13 cellular contexts compared by ENCODE assay signal in genomic region chr1:178513278-178513983, GRCh38. TPM values are rescaled to one million over a fixed set of nuclear protein-coding genes. Genes with fewer than 3 reads are reported as not detected.
DNase-seq lines count a peak whose midpoint lies in the region; ATAC-seq and TF ChIP-seq lines count a peak whose summit lies in the region.
"Had no signal": no experiment of that assay in that cellular context is flagged by ENCODE, and none has a peak within 500 bp of the region (broad histone marks: within the 10 kb centered on the region; RNA-seq: fewer than 3 reads in every experiment).

No MANE protein-coding gene starts in this region.

- H3K4me1 ChIP-seq in RWPE2 (ENCODE audit: insufficient read depth, poor library complexity, severe bottlenecking) (no peaks in the 10 kb centered on the region), neural progenitor cell (no peaks in the 10 kb centered on the region)

- H3K9me3 ChIP-seq in RWPE2 (ENCODE audit: severe bottlenecking) (no peaks in the 10 kb centered on the region), neural progenitor cell (ENCODE audit: low read depth) (no peaks in the 10 kb centered on the region)

- DNase-seq in EH (ENCODE audit: low read depth) (peak; percentile 60), RWPE2 (ENCODE audit: low spot score) (no peak), fibroblast of peridontal ligament (ENCODE audit: extremely low read depth) (peak; percentile 32), neural progenitor cell (ENCODE audit: low spot score) (peak; percentile 24), T-helper 2 cell (no peak), NCI-H748 treated with DMSO at 0.1 percent for 48 hours (lab: John Stamatoyannopoulos, UW) (no peak)
- DNase-seq: activated CD8-positive, alpha-beta memory T cell treated with anti-CD3 and anti-CD28 coated beads for 24 hours; activated naive CD8-positive, alpha-beta T cell treated with anti-CD3 and anti-CD28 coated beads for 36 hours; Calu3; effector CD4-positive, alpha-beta T cell had no signal

- peaks cover 4% of the 10 kb centered on the region for H3K4me1 Mint-ChIP-seq in neural progenitor cell
- H3K4me1 Mint-ChIP-seq: activated naive CD8-positive, alpha-beta T cell treated with anti-CD3 and anti-CD28 coated beads for 36 hours had no signal

- H3K27me3 ChIP-seq in RWPE2 (ENCODE audit: insufficient read depth, poor library complexity, severe bottlenecking) (no peaks in the 10 kb centered on the region), neural progenitor cell (no peaks in the 10 kb centered on the region)

- TF ChIP-seq CTCF in RWPE2 (IDR thresholded peaks at IDR 0.05; ENCODE audit: poor library complexity, severe bottlenecking), result peak; percentile 8
- peak; percentile 36 for TF ChIP-seq CTCF in neural progenitor cell (IDR thresholded peaks at IDR 0.05)

- H3K4me3 Mint-ChIP-seq in neural progenitor cell, result no peak overlapping the region
- H3K4me3 Mint-ChIP-seq: activated naive CD8-positive, alpha-beta T cell treated with anti-CD3 and anti-CD28 coated beads for 36 hours had no signal

- no peaks in the 10 kb centered on the region for H3F3A ChIP-seq in neural progenitor cell (ENCODE audit: low read depth)

- H4K20me1 ChIP-seq in neural progenitor cell (ENCODE audit: low read depth), result no peaks in the 10 kb centered on the region

- H3K4me2 ChIP-seq in neural progenitor cell, result no peak overlapping the region
- H3K4me2 ChIP-seq: smooth muscle cell had no signal

- peak overlapping the region; percentile 96 for H2AFZ ChIP-seq in neural progenitor cell (replicated peaks)

- ATAC-seq in RWPE2 (ENCODE audit: low read depth), result no peak
- ATAC-seq in GM18873 (IDR thresholded peaks at IDR 0.05; ENCODE audit: low FRiP score, unreplicated experiment), result no peak
- ATAC-seq in HG03521 (IDR thresholded peaks at IDR 0.05; ENCODE audit: unreplicated experiment), result no peak

- no peak overlapping the region for H3K27ac ChIP-seq in RWPE2 (ENCODE audit: poor library complexity, severe bottlenecking)
- H3K27ac ChIP-seq in neural progenitor cell, result no peak overlapping the region

- H3K36me3 ChIP-seq in RWPE2 (ENCODE audit: low read depth), result no peaks in the 10 kb centered on the region
- no peaks in the 10 kb centered on the region for H3K36me3 ChIP-seq in neural progenitor cell

- no peaks in the 10 kb centered on the region for H3K9me3 Mint-ChIP-seq in neural progenitor cell
- H3K9me3 Mint-ChIP-seq: activated naive CD8-positive, alpha-beta T cell treated with anti-CD3 and anti-CD28 coated beads for 36 hours had no signal

- H3K36me3 Mint-ChIP-seq in neural progenitor cell, result no peaks in the 10 kb centered on the region
- H3K36me3 Mint-ChIP-seq: activated naive CD8-positive, alpha-beta T cell treated with anti-CD3 and anti-CD28 coated beads for 36 hours had no signal

- H3K4me3 ChIP-seq in RWPE2 (ENCODE audit: severe bottlenecking) (no peak overlapping the region), neural progenitor cell (no peak overlapping the region)
- H3K4me3 ChIP-seq: smooth muscle cell had no signal

- peaks cover 6% of the 10 kb centered on the region for H3K27me3 Mint-ChIP-seq in neural progenitor cell (ENCODE audit: insufficient read depth, low read depth)
- H3K27me3 Mint-ChIP-seq: activated naive CD8-positive, alpha-beta T cell treated with anti-CD3 and anti-CD28 coated beads for 36 hours had no signal

- H3K9ac ChIP-seq in neural progenitor cell, result no peak overlapping the region

- H3K79me2 ChIP-seq in neural progenitor cell (ENCODE audit: low read depth), result no peaks in the 10 kb centered on the region

- no peak overlapping the region for H3K27ac Mint-ChIP-seq in neural progenitor cell
- H3K27ac Mint-ChIP-seq: activated naive CD8-positive, alpha-beta T cell treated with anti-CD3 and anti-CD28 coated beads for 36 hours had no signal

RNA-seq across cellular contexts. Expression of gene TEX35, which starts 0.5 kb away (rescaled TPM):
- not detected in 2 replicates for total RNA-seq in neural progenitor cell (ENCODE audit: low replicate concordance)
- total RNA-seq: activated naive CD8-positive, alpha-beta T cell treated with anti-CD3 and anti-CD28 coated beads for 36 hours; Calu3; smooth muscle cell had no signal

RNA-seq across cellular contexts. Expression of gene CLEC20A, which starts 16.7 kb away (rescaled TPM):
- not detected in 2 replicates for total RNA-seq in neural progenitor cell (ENCODE audit: low replicate concordance)
- total RNA-seq: activated naive CD8-positive, alpha-beta T cell treated with anti-CD3 and anti-CD28 coated beads for 36 hours; Calu3; smooth muscle cell had no signal

Comparison
In these comparisons a context has a peak if more than half of its experiments do, and no peak if none do; other contexts are left out.
1. DNase-seq: peak in EH (single experiment), fibroblast of peridontal ligament (single experiment) and neural progenitor cell (single experiment); none in RWPE2 (single experiment), T-helper 2 cell (0 of 5) and NCI-H748 treated with DMSO at 0.1 percent for 48 hours (single experiment).